ENCODE assay signal across 11 cellular contexts in the genomic region with DNA sequence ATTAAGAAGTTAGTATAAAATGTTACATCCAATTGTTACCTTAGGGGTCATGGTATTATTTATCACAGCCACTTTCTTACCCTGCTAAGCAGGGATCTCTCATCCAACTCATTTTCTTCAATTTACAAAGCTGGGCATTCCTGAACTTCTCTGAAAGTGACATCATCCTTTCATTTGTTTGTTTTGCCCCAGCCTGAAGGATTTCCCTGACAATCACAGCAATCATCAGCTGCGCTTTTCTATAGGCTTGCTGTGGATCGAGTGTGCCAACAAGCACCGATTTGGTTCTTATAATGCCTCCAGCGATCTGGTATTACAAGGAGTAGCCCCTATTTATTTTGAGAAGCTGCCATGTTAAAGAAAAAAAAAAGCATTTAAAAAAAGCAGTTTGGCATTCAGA.
DNase-seq lines count a peak whose midpoint lies in the region; ATAC-seq and TF ChIP-seq lines count a peak whose summit lies in the region.
"Had no signal": no experiment of that assay in that cellular context is flagged by ENCODE, and none has a peak within 500 bp of the region (broad histone marks: within the 10 kb centered on the region; RNA-seq: fewer than 3 reads in every experiment).

No MANE protein-coding gene starts in this region.

- H3K36me3 Mint-ChIP-seq in endodermal cell (ENCODE audit: low read depth): no peaks in the 10 kb centered on the region
- H3K36me3 Mint-ChIP-seq in activated naive CD8-positive, alpha-beta T cell treated with anti-CD3 and anti-CD28 coated beads, Interleukin-2, amount 50 U/mL, for 24 hours (ENCODE audit: low read depth): no peaks in the 10 kb centered on the region

- H3K27me3 ChIP-seq in GM23248 (replicated peaks; ENCODE audit: insufficient read depth): peaks cover 12% of the 10 kb centered on the region
- H3K27me3 ChIP-seq in endodermal cell (ENCODE audit: control insufficient read depth, insufficient read depth, low read length, poor library complexity, severe bottlenecking): no peaks in the 10 kb centered on the region
- no peaks in the 10 kb centered on the region for H3K27me3 ChIP-seq in trophoblast cell (ENCODE audit: insufficient read depth, low read length)
- H3K27me3 ChIP-seq in upper lobe of right lung: no peaks in the 10 kb centered on the region
- no peaks in the 10 kb centered on the region for H3K27me3 ChIP-seq in ascending aorta

- no peak overlapping the region for H2BK12ac ChIP-seq in trophoblast cell (ENCODE audit: low read length)

- H3K4me3 Mint-ChIP-seq in endodermal cell: no peak overlapping the region
- no peak overlapping the region for H3K4me3 Mint-ChIP-seq in activated naive CD8-positive, alpha-beta T cell treated with anti-CD3 and anti-CD28 coated beads, Interleukin-2, amount 50 U/mL, for 24 hours
- H3K4me3 Mint-ChIP-seq: activated T-helper 1 cell treated with anti-CD3 and anti-CD28 coated beads, Interleukin-12 subunit alpha, Interleukin-12 subunit beta, Interleukin-2, Interleukin-4 antibody, amounts not matched to agents 30 ng/mL and 10 ng/mL and 1 ng/mL, durations not matched to agents 14 hours and 24 hours and 36 hours had no signal

- no peak overlapping the region for H2BK120ac ChIP-seq in trophoblast cell (ENCODE audit: insufficient read depth, low read length, poor library complexity)

- no peaks in the 10 kb centered on the region for H4K20me1 ChIP-seq in GM23248 (ENCODE audit: insufficient read depth)

- H3K14ac ChIP-seq in trophoblast cell (ENCODE audit: low read length): no peak overlapping the region

- no peaks in the 10 kb centered on the region for H3K27me3 Mint-ChIP-seq in endodermal cell (ENCODE audit: insufficient read depth)
- H3K27me3 Mint-ChIP-seq in activated naive CD8-positive, alpha-beta T cell treated with anti-CD3 and anti-CD28 coated beads, Interleukin-2, amount 50 U/mL, for 24 hours: no peaks in the 10 kb centered on the region
- H3K27me3 Mint-ChIP-seq: progenitor cell of endocrine pancreas had no signal

- H3K18ac ChIP-seq in trophoblast cell (ENCODE audit: low read length): no peak overlapping the region

- no peak overlapping the region for H3K27ac ChIP-seq in GM23248
- H3K27ac ChIP-seq in endodermal cell (ENCODE audit: low read depth, low read length): no peak overlapping the region
- no peak overlapping the region for H3K27ac ChIP-seq in trophoblast cell (ENCODE audit: low read depth, low read length)
- no peak overlapping the region for H3K27ac ChIP-seq in upper lobe of right lung
- no peak overlapping the region for H3K27ac ChIP-seq in ascending aorta
- H3K27ac ChIP-seq: left ventricle myocardium inferior had no signal

- no peak overlapping the region for H2BK5ac ChIP-seq in trophoblast cell (ENCODE audit: low read depth, low read length, poor library complexity)

- H3K4me1 ChIP-seq in GM23248 (ENCODE audit: insufficient read depth): peaks cover 9% of the 10 kb centered on the region
- H3K4me1 ChIP-seq in endodermal cell (ENCODE audit: control insufficient read depth, insufficient read depth, low read length): no peaks in the 10 kb centered on the region
- H3K4me1 ChIP-seq in trophoblast cell (ENCODE audit: control insufficient read depth in 1 of 2, insufficient read depth in 2 of 2, low read length in 2 of 2): peaks cover 0 to 2% of the 10 kb centered on the region in 2 experiments
- H3K4me1 ChIP-seq in upper lobe of right lung: no peaks in the 10 kb centered on the region
- peaks cover 0 to 4% of the 10 kb centered on the region in 2 donors for H3K4me1 ChIP-seq in ascending aorta
- H3K4me1 ChIP-seq: left ventricle myocardium inferior had no signal

- no peak overlapping the region for H2AFZ ChIP-seq in GM23248
- no peak overlapping the region for H2AFZ ChIP-seq in trophoblast cell (ENCODE audit: insufficient read depth, low read length, poor library complexity)

- H3K79me1 ChIP-seq in trophoblast cell (ENCODE audit: low read length): no peaks in the 10 kb centered on the region

- no peak for ATAC-seq in upper lobe of right lung
- ATAC-seq in activated naive CD8-positive, alpha-beta T cell treated with anti-CD3 and anti-CD28 coated beads, Interleukin-2, amount 50 U/mL, for 24 hours: no peak

- H3K36me3 ChIP-seq in GM23248 (ENCODE audit: low read depth) (no peaks in the 10 kb centered on the region), endodermal cell (ENCODE audit: control insufficient read depth, insufficient read depth, low read length) (no peaks in the 10 kb centered on the region), trophoblast cell (ENCODE audit: control insufficient read depth in 1 of 2, insufficient read depth in 2 of 2, low read length in 2 of 2) (no peaks in the 10 kb centered on the region), upper lobe of right lung (no peaks in the 10 kb centered on the region), ascending aorta (no peaks in the 10 kb centered on the region)
- H3K36me3 ChIP-seq: left ventricle myocardium inferior had no signal

- no peak overlapping the region for H3K4me2 ChIP-seq in GM23248 (ENCODE audit: unreplicated experiment)
- H3K4me2 ChIP-seq in trophoblast cell (ENCODE audit: low read length): peak overlapping the region; percentile 49

- H3K9ac ChIP-seq in GM23248 (no peak overlapping the region), endodermal cell (ENCODE audit: extremely low read depth, low read length, poor library complexity, severe bottlenecking) (peak overlapping the region; percentile 7), trophoblast cell (ENCODE audit: low read length) (no peak overlapping the region)

- peak overlapping the region; percentile 69 for H3K27ac Mint-ChIP-seq in endodermal cell
- no peak overlapping the region for H3K27ac Mint-ChIP-seq in activated naive CD8-positive, alpha-beta T cell treated with anti-CD3 and anti-CD28 coated beads, Interleukin-2, amount 50 U/mL, for 24 hours
- H3K27ac Mint-ChIP-seq: activated T-helper 1 cell treated with anti-CD3 and anti-CD28 coated beads, Interleukin-12 subunit alpha, Interleukin-12 subunit beta, Interleukin-2, Interleukin-4 antibody, amounts not matched to agents 30 ng/mL and 10 ng/mL and 1 ng/mL, durations not matched to agents 14 hours and 24 hours and 36 hours; progenitor cell of endocrine pancreas had no signal

- H3K9me3 ChIP-seq in GM23248 (ENCODE audit: low read depth): no peaks in the 10 kb centered on the region
- no peaks in the 10 kb centered on the region for H3K9me3 ChIP-seq in endodermal cell (ENCODE audit: control insufficient read depth, low read length)
- no peaks in the 10 kb centered on the region for H3K9me3 ChIP-seq in trophoblast cell (ENCODE audit: insufficient read depth, low read depth, low read length)
- no peaks in the 10 kb centered on the region for H3K9me3 ChIP-seq in upper lobe of right lung
- no peaks in the 10 kb centered on the region for H3K9me3 ChIP-seq in ascending aorta
- H3K9me3 ChIP-seq: left ventricle myocardium inferior had no signal

- no peak overlapping the region for H3K4me3 ChIP-seq in GM23248
- H3K4me3 ChIP-seq in endodermal cell (ENCODE audit: low read length): peak overlapping the region; percentile 13
- H3K4me3 ChIP-seq in trophoblast cell (ENCODE audit: low read depth, low read length): no peak overlapping the region
- no peak overlapping the region for H3K4me3 ChIP-seq in upper lobe of right lung
- no peak overlapping the region for H3K4me3 ChIP-seq in ascending aorta
- H3K4me3 ChIP-seq: left ventricle myocardium inferior had no signal

- peaks cover 28% of the 10 kb centered on the region for H3K4me1 Mint-ChIP-seq in endodermal cell
- H3K4me1 Mint-ChIP-seq in activated naive CD8-positive, alpha-beta T cell treated with anti-CD3 and anti-CD28 coated beads, Interleukin-2, amount 50 U/mL, for 24 hours: no peaks in the 10 kb centered on the region

- TF ChIP-seq CTCF in endodermal cell (conservative IDR thresholded peaks at IDR 0.05) (no peak), upper lobe of right lung (IDR thresholded peaks at IDR 0.05) (no peak), ascending aorta (IDR thresholded peaks at IDR 0.05) (no peak)

- H3K4ac ChIP-seq in trophoblast cell (ENCODE audit: low read depth, low read length): no peak overlapping the region

- in situ Hi-C loops in GM23248 (cut with MboI): no loop called here

- no peak overlapping the region for H2AK5ac ChIP-seq in trophoblast cell (ENCODE audit: low read length)

- no peak overlapping the region for H4K91ac ChIP-seq in trophoblast cell (ENCODE audit: low read depth, low read length)

- H3K79me2 ChIP-seq in GM23248 (ENCODE audit: insufficient read depth): no peaks in the 10 kb centered on the region
- no peaks in the 10 kb centered on the region for H3K79me2 ChIP-seq in trophoblast cell (ENCODE audit: control insufficient read depth, insufficient read depth, low read length, poor library complexity)

- WGBS in GM23248 (ENCODE audit: low coverage in 1 of 2, low lambda C conversion rate in 2 of 2, missing lambda C conversion rate in 2 of 2), 2 experiments: 2% methylated on average over 4 of the region's 4 CpGs
- 16 to 19% methylated on average over 3 to 4 of the region's 4 CpGs for WGBS in endodermal cell (ENCODE audit: insufficient coverage in 1 of 2, insufficient read length in 1 of 2), 2 experiments
- WGBS in trophoblast cell (ENCODE audit: extremely low coverage, insufficient coverage, insufficient read length): no CpG with 5 or more reads among the region's 4 CpGs

- no peak overlapping the region for H3K23ac ChIP-seq in trophoblast cell (ENCODE audit: low read length)

- no peaks in the 10 kb centered on the region for H3K9me3 Mint-ChIP-seq in endodermal cell
- peaks cover 6% of the 10 kb centered on the region for H3K9me3 Mint-ChIP-seq in activated naive CD8-positive, alpha-beta T cell treated with anti-CD3 and anti-CD28 coated beads, Interleukin-2, amount 50 U/mL, for 24 hours
- H3K9me3 Mint-ChIP-seq: activated T-helper 1 cell treated with anti-CD3 and anti-CD28 coated beads, Interleukin-12 subunit alpha, Interleukin-12 subunit beta, Interleukin-2, Interleukin-4 antibody, amounts not matched to agents 30 ng/mL and 10 ng/mL and 1 ng/mL, durations not matched to agents 14 hours and 24 hours and 36 hours had no signal

- H3F3A ChIP-seq in GM23248 (ENCODE audit: insufficient read depth): no peaks in the 10 kb centered on the region

- intact Hi-C loops in upper lobe of right lung (cut with DNase I): no loop called here
- intact Hi-C loops in ascending aorta (cut with DNase I): no loop called here

- DNase-seq in GM23248 (peak; percentile 25), NCI-H345 treated with DMSO at 0.1 percent for 48 hours (lab: John Stamatoyannopoulos, UW; ENCODE audit: unreplicated experiment) (peak; percentile 2), endodermal cell (peak; percentile 79), trophoblast cell (peak; percentile 12 to 52), upper lobe of right lung (no peak), ascending aorta (ENCODE audit: low spot score in 2 of 2) (no peak), NCI-H1930 (lab: John Stamatoyannopoulos, UW) (no peak)
- DNase-seq in activated naive CD8-positive, alpha-beta T cell treated with anti-CD3 and anti-CD28 coated beads, Interleukin-2, amount 50 U/mL, for 24 hours: no peak
- DNase-seq: left ventricle myocardium inferior had no signal

- H4K8ac ChIP-seq in trophoblast cell (ENCODE audit: low read depth, low read length): no peak overlapping the region

- no peak overlapping the region for H4K12ac ChIP-seq in trophoblast cell (ENCODE audit: low read depth, low read length)

- no peaks in the 10 kb centered on the region; the same call in 1 of the 2 replicates for H3K9me2 ChIP-seq in GM23248 (ENCODE audit: insufficient read depth)

Comparison
In these comparisons a context has a peak if more than half of its experiments do, and no peak if none do; other contexts are left out.
1. DNase-seq: peak in GM23248 (single experiment), NCI-H345 treated with DMSO at 0.1 percent for 48 hours (single experiment), endodermal cell (single experiment) and trophoblast cell (2 of 2); none in upper lobe of right lung (single experiment), activated naive CD8-positive, alpha-beta T cell treated with anti-CD3 and anti-CD28 coated beads, Interleukin-2, amount 50 U/mL, for 24 hours (single experiment), ascending aorta (0 of 2) and NCI-H1930 (0 of 2).